ENCODE assay signal across 20 cellular contexts in genomic region chr7:143068446-143068845, GRCh38. TPM values are rescaled to one million over a fixed set of nuclear protein-coding genes. Genes with fewer than 3 reads are reported as not detected.
DNase-seq lines count a peak whose midpoint lies in the region; ATAC-seq and TF ChIP-seq lines count a peak whose summit lies in the region.
"Had no signal": no experiment of that assay in that cellular context is flagged by ENCODE, and none has a peak within 500 bp of the region (broad histone marks: within the 10 kb centered on the region; RNA-seq: fewer than 3 reads in every experiment).

No MANE protein-coding gene starts in this region.

- TF ChIP-seq CTCF in astrocyte of the spinal cord (IDR thresholded peaks at IDR 0.05; ENCODE audit: low read depth, low read length) (no peak), osteocyte (IDR thresholded peaks at IDR 0.05) (no peak)

- no peaks in the 10 kb centered on the region for H3K36me3 Mint-ChIP-seq in osteocyte (ENCODE audit: unreplicated experiment)
- no peaks in the 10 kb centered on the region for H3K36me3 Mint-ChIP-seq in stimulated activated effector memory CD8-positive, alpha-beta T cell treated with anti-CD3 and anti-CD28 coated beads, Interleukin-12 subunit alpha, Interleukin-12 subunit beta, amount 100 ng/mL, for 72 hours
- H3K36me3 Mint-ChIP-seq: CD8-positive, alpha-beta T cell had no signal

- peak; percentile 24 for ATAC-seq in stimulated activated effector memory CD8-positive, alpha-beta T cell treated with anti-CD3 and anti-CD28 coated beads, Interleukin-12 subunit alpha, Interleukin-12 subunit beta, amount 100 ng/mL, for 72 hours
- ATAC-seq in HG03135 (IDR thresholded peaks at IDR 0.05; ENCODE audit: unreplicated experiment) (no peak), GM21723 (IDR thresholded peaks at IDR 0.05; ENCODE audit: unreplicated experiment) (no peak)
- ATAC-seq: A549; CD8-positive, alpha-beta T cell; GM12878 had no signal

- peaks cover 9% of the 10 kb centered on the region for H3K9me3 Mint-ChIP-seq in osteocyte (ENCODE audit: unreplicated experiment)
- H3K9me3 Mint-ChIP-seq in stimulated activated effector memory CD8-positive, alpha-beta T cell treated with anti-CD3 and anti-CD28 coated beads, Interleukin-12 subunit alpha, Interleukin-12 subunit beta, amount 100 ng/mL, for 72 hours = no peaks in the 10 kb centered on the region
- H3K9me3 Mint-ChIP-seq: CD4-positive, alpha-beta T cell; CD8-positive, alpha-beta T cell had no signal

- no peak overlapping the region for H3K4me3 ChIP-seq in astrocyte of the spinal cord (ENCODE audit: low read depth, low read length)
- H3K4me3 ChIP-seq: A549; BLaER1 treated with 17β-estradiol and CSF1 and Interleukin-3, amounts not matched to agents 10 nM and 100 nM; GM12878 had no signal

- H3K27me3 Mint-ChIP-seq in osteocyte (ENCODE audit: unreplicated experiment) = peaks cover 6% of the 10 kb centered on the region
- H3K27me3 Mint-ChIP-seq: B cell had no signal

- in situ Hi-C loops in astrocyte of the spinal cord (cut with HindIII; ENCODE audit: low sequenced_read_pairs) = no loop called here

- no peak overlapping the region for H3K4me3 Mint-ChIP-seq in osteocyte (ENCODE audit: unreplicated experiment)
- H3K4me3 Mint-ChIP-seq in stimulated activated effector memory CD8-positive, alpha-beta T cell treated with anti-CD3 and anti-CD28 coated beads, Interleukin-12 subunit alpha, Interleukin-12 subunit beta, amount 100 ng/mL, for 72 hours = no peak overlapping the region
- H3K4me3 Mint-ChIP-seq: B cell; CD4-positive, alpha-beta T cell; CD8-positive, alpha-beta T cell had no signal

- H3K27ac Mint-ChIP-seq in osteocyte (ENCODE audit: unreplicated experiment) = peak overlapping the region; percentile 45
- H3K27ac Mint-ChIP-seq in stimulated activated effector memory CD8-positive, alpha-beta T cell treated with anti-CD3 and anti-CD28 coated beads, Interleukin-12 subunit alpha, Interleukin-12 subunit beta, amount 100 ng/mL, for 72 hours = no peak overlapping the region
- H3K27ac Mint-ChIP-seq: B cell; CD4-positive, alpha-beta T cell; CD8-positive, alpha-beta T cell had no signal

- peak; percentile 2 for DNase-seq in astrocyte of the spinal cord (ENCODE audit: low read depth, low spot score)
- DNase-seq in islet precursor cell = peak; percentile 61
- DNase-seq in osteocyte (ENCODE audit: extremely low spot score, unreplicated experiment) = no peak
- DNase-seq in stimulated activated effector memory CD8-positive, alpha-beta T cell treated with anti-CD3 and anti-CD28 coated beads, Interleukin-12 subunit alpha, Interleukin-12 subunit beta, amount 100 ng/mL, for 72 hours (ENCODE audit: low spot score in 2 of 2) = no peak
- no peak for DNase-seq in NCI-H2081 (lab: John Stamatoyannopoulos, UW)
- no peak for DNase-seq in NK-92 treated with Interleukin-12 subunit alpha and Interleukin-12 subunit beta, amount 100 ng/mL, for 24 hours (lab: John Stamatoyannopoulos, UW)
- DNase-seq: AML-193; Caco-2; Calu3; CD4-positive, alpha-beta T cell; CD8-positive, alpha-beta T cell; DMS79 treated with DMSO at 0.1 percent for 48 hours; GF-D8 had no signal

- peaks cover 25% of the 10 kb centered on the region for H3K4me1 Mint-ChIP-seq in osteocyte (ENCODE audit: unreplicated experiment)
- no peaks in the 10 kb centered on the region for H3K4me1 Mint-ChIP-seq in stimulated activated effector memory CD8-positive, alpha-beta T cell treated with anti-CD3 and anti-CD28 coated beads, Interleukin-12 subunit alpha, Interleukin-12 subunit beta, amount 100 ng/mL, for 72 hours

RNA-seq across cellular contexts. Expression of gene OR6V1, which starts 16.3 kb away (rescaled TPM):
- total RNA-seq in osteocyte = not detected in 2 replicates
- total RNA-seq: A172; B cell; Caco-2; Calu3; CD4-positive, alpha-beta T cell; CD8-positive, alpha-beta T cell; GM12878 had no signal

RNA-seq across cellular contexts. Expression of gene OR9A2, which starts 41.5 kb away (rescaled TPM):
- not detected in 2 replicates for total RNA-seq in osteocyte
- total RNA-seq: A172; B cell; Caco-2; Calu3; CD4-positive, alpha-beta T cell; CD8-positive, alpha-beta T cell; GM12878 had no signal

Comparison
In these comparisons a context has a peak if more than half of its experiments do, and no peak if none do; other contexts are left out.
1. DNase-seq: peak in astrocyte of the spinal cord (single experiment) and islet precursor cell (single experiment); none in osteocyte (single experiment), stimulated activated effector memory CD8-positive, alpha-beta T cell treated with anti-CD3 and anti-CD28 coated beads, Interleukin-12 subunit alpha, Interleukin-12 subunit beta, amount 100 ng/mL, for 72 hours (0 of 2), NCI-H2081 (0 of 2) and NK-92 treated with Interleukin-12 subunit alpha and Interleukin-12 subunit beta, amount 100 ng/mL, for 24 hours (single experiment).